ENCODE assay signal across 17 cellular contexts in the genomic region with DNA sequence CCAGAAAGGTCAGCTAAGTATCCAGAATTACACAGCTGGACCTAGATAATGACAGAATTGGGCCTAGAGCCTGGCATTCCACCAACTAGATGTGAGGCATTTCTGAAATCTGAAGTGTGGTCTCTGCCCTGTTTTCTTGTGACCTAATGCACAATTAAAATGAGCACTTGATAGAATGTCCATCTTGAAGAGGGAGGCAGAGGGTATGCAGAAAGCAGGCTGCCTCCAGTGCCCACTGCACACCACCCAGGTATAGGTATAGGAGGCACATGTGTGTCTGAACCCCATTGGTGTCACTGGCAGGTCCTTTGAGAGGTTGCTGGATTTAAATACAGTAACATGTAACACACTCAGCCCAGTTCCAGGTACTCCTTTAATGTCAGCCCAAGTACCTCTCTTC. TPM values are rescaled to one million over a fixed set of nuclear protein-coding genes. Genes with fewer than 3 reads are reported as not detected.
A peak's percentile ranks its signal among the peaks of the same experiment; 100 is the strongest.
DNase-seq lines count a peak whose midpoint lies in the region; ATAC-seq, FAIRE-seq and TF ChIP-seq lines count a peak whose summit lies in the region.
"Had no signal": no experiment of that assay in that cellular context is flagged by ENCODE, and none has a peak within 500 bp of the region (broad histone marks: within the 10 kb centered on the region; RNA-seq: fewer than 3 reads in every experiment).

No MANE protein-coding gene starts in this region.

- dilution Hi-C loops in endothelial cell of umbilical vein (cut with MboI; ENCODE audit: extremely low pct_ligation_motif_present, low sequenced_read_pairs) = no loop called here

- H3K9ac ChIP-seq in endothelial cell of umbilical vein (replicated peaks; ENCODE audit: extremely low read depth, insufficient read depth, low read length) (no peak overlapping the region), trophoblast cell (ENCODE audit: low read length) (no peak overlapping the region)

- DNase-seq in activated T-cell treated with anti-CD3 and anti-CD28 coated beads, Interleukin-2, amount 50 U/mL, for 24 hours = no peak
- DNase-seq in activated T-cell treated with anti-CD3 and anti-CD28 coated beads, Interleukin-2, amount 50 U/mL, for 4 hours = no peak
- DNase-seq in OCI-LY7 (ENCODE audit: low spot score) (no peak), endothelial cell of umbilical vein (ENCODE audit: low read depth, low spot score) (no peak), trophoblast cell (no peak), lower leg skin (ENCODE audit: low spot score in 2 of 2) (no peak)
- no peak for DNase-seq in stimulated activated CD4-positive, alpha-beta T cell treated with anti-CD3 and anti-CD28 coated beads, Interleukin-1b, Interleukin-23, amount 100 ng/mL, for 48 hours
- DNase-seq: ACHN; activated CD4-positive, alpha-beta T cell treated with anti-CD3 and anti-CD28 coated beads, Interleukin-2, amount 50 U/mL, for 1 hour; KBM-7; NCI-H2029 treated with DMSO at 0.1 percent for 48 hours; occipital lobe; stimulated activated CD4-positive, alpha-beta T cell treated with anti-CD3 and anti-CD28 coated beads, Interleukin-15, amount 100 ng/mL, for 24 hours; SW 1271; uterus had no signal

- H3K4me1 ChIP-seq in OCI-LY7 (ENCODE audit: insufficient read depth, low read length, poor library complexity, severe bottlenecking) = peaks cover 50% of the 10 kb centered on the region
- peaks cover 22% of the 10 kb centered on the region for H3K4me1 ChIP-seq in endothelial cell of umbilical vein (ENCODE audit: control insufficient read depth, extremely low read depth, insufficient read depth, low read length)
- H3K4me1 ChIP-seq in trophoblast cell (ENCODE audit: control insufficient read depth in 1 of 2, insufficient read depth in 2 of 2, low read length in 2 of 2) = peaks cover 4 to 14% of the 10 kb centered on the region in 2 experiments

- peak overlapping the region; percentile 92 for H3K4ac ChIP-seq in trophoblast cell (ENCODE audit: low read depth, low read length)

- H3K79me2 ChIP-seq in OCI-LY7 (ENCODE audit: insufficient read depth, low read depth, low read length) (peaks cover 68% of the 10 kb centered on the region), endothelial cell of umbilical vein (ENCODE audit: control insufficient read depth, insufficient read depth, low read length) (peaks cover 53% of the 10 kb centered on the region), trophoblast cell (ENCODE audit: control insufficient read depth, insufficient read depth, low read length, poor library complexity) (peaks cover 23% of the 10 kb centered on the region)

- H3K9me1 ChIP-seq in endothelial cell of umbilical vein (replicated peaks; ENCODE audit: control insufficient read depth, extremely low read depth, insufficient read depth, low read length) = no peaks in the 10 kb centered on the region

- H3K79me1 ChIP-seq in trophoblast cell (ENCODE audit: low read length) = peaks cover 17% of the 10 kb centered on the region

- H2BK120ac ChIP-seq in trophoblast cell (ENCODE audit: insufficient read depth, low read length, poor library complexity) = no peak overlapping the region

- no peak for ATAC-seq in activated T-cell treated with anti-CD3 and anti-CD28 coated beads, Interleukin-2, amount 50 U/mL, for 4 hours
- no peak for ATAC-seq in HG02852 (IDR thresholded peaks at IDR 0.05; ENCODE audit: unreplicated experiment)

- H3K27me3 Mint-ChIP-seq in activated T-cell treated with anti-CD3 and anti-CD28 coated beads, Interleukin-2, amount 50 U/mL, for 24 hours = peaks cover 5% of the 10 kb centered on the region
- H3K27me3 Mint-ChIP-seq in activated T-cell treated with anti-CD3 and anti-CD28 coated beads, Interleukin-2, amount 50 U/mL, for 4 hours (ENCODE audit: low read depth) = no peaks in the 10 kb centered on the region

- no peaks in the 10 kb centered on the region for H3K9me3 ChIP-seq in OCI-LY7 (ENCODE audit: low read length)
- no peaks in the 10 kb centered on the region for H3K9me3 ChIP-seq in endothelial cell of umbilical vein (replicated peaks; ENCODE audit: control insufficient read depth, insufficient read depth, low read length)
- no peaks in the 10 kb centered on the region for H3K9me3 ChIP-seq in trophoblast cell (ENCODE audit: insufficient read depth, low read depth, low read length)
- H3K9me3 ChIP-seq: uterus had no signal

- no peak overlapping the region for H3K27ac Mint-ChIP-seq in activated T-cell treated with anti-CD3 and anti-CD28 coated beads, Interleukin-2, amount 50 U/mL, for 24 hours

- TF ChIP-seq POLR2A in endothelial cell of umbilical vein (IDR thresholded peaks at IDR 0.05; ENCODE audit: low read depth, low read length) (no peak), lower leg skin (IDR thresholded peaks at IDR 0.05) (no peak)

- no peak for TF ChIP-seq CTCF in OCI-LY7 (conservative IDR thresholded peaks at IDR 0.05; ENCODE audit: low read length)
- TF ChIP-seq CTCF in endothelial cell of umbilical vein (IDR thresholded peaks at IDR 0.05; ENCODE audit: extremely low read depth in 1 of 2, insufficient read depth in 1 of 2, low read depth in 1 of 2, low read length in 2 of 2) = no peak
- no peak for TF ChIP-seq CTCF in lower leg skin (IDR thresholded peaks at IDR 0.05)

- H3K18ac ChIP-seq in trophoblast cell (ENCODE audit: low read length) = no peak overlapping the region

- H3K14ac ChIP-seq in trophoblast cell (ENCODE audit: low read length) = no peak overlapping the region

- no peak overlapping the region for H4K12ac ChIP-seq in trophoblast cell (ENCODE audit: low read depth, low read length)

- H3K36me3 ChIP-seq in OCI-LY7 (ENCODE audit: insufficient read depth, low read length) (peaks cover 66% of the 10 kb centered on the region), endothelial cell of umbilical vein (ENCODE audit: control insufficient read depth in 2 of 2, extremely low read depth in 1 of 2, insufficient read depth in 2 of 2, low read length in 2 of 2) (peaks cover 0 to 2% of the 10 kb centered on the region in 2 experiments), trophoblast cell (ENCODE audit: control insufficient read depth in 1 of 2, insufficient read depth in 2 of 2, low read length in 2 of 2) (peaks cover 4 to 19% of the 10 kb centered on the region in 2 experiments)
- H3K36me3 ChIP-seq: uterus had no signal

- H4K91ac ChIP-seq in trophoblast cell (ENCODE audit: low read depth, low read length) = no peak overlapping the region

- H3K27me3 ChIP-seq in endothelial cell of umbilical vein (ENCODE audit: control insufficient read depth in 2 of 2, insufficient read depth in 2 of 2, low read length in 2 of 2) (no peaks in the 10 kb centered on the region), trophoblast cell (ENCODE audit: insufficient read depth, low read length) (no peaks in the 10 kb centered on the region)
- H3K27me3 ChIP-seq: uterus had no signal

- no peak for FAIRE-seq in endothelial cell of umbilical vein (lab: Jason Lieb, UNC)

- no peaks in the 10 kb centered on the region for H3K9me3 Mint-ChIP-seq in activated T-cell treated with anti-CD3 and anti-CD28 coated beads, Interleukin-2, amount 50 U/mL, for 24 hours
- no peaks in the 10 kb centered on the region for H3K9me3 Mint-ChIP-seq in activated T-cell treated with anti-CD3 and anti-CD28 coated beads, Interleukin-2, amount 50 U/mL, for 4 hours

- H3K4me3 Mint-ChIP-seq in activated T-cell treated with anti-CD3 and anti-CD28 coated beads, Interleukin-2, amount 50 U/mL, for 24 hours = peak overlapping the region; percentile 99
- no peak overlapping the region for H3K4me3 Mint-ChIP-seq in activated T-cell treated with anti-CD3 and anti-CD28 coated beads, Interleukin-2, amount 50 U/mL, for 4 hours

- no peak overlapping the region for H4K8ac ChIP-seq in trophoblast cell (ENCODE audit: low read depth, low read length)

- H3K4me3 ChIP-seq in OCI-LY7 (ENCODE audit: low read depth, low read length, poor library complexity, severe bottlenecking) (peak overlapping the region; percentile 97), endothelial cell of umbilical vein (replicated peaks in 1 of 3; ENCODE audit: insufficient read depth in 1 of 3, low read depth in 1 of 3, low read length in 3 of 3) (no peak overlapping the region), trophoblast cell (ENCODE audit: low read depth, low read length) (no peak overlapping the region), lower leg skin (ENCODE audit: low read depth, poor library complexity, severe bottlenecking) (no peak overlapping the region)
- H3K4me3 ChIP-seq: uterus had no signal

- H3K4me2 ChIP-seq in OCI-LY7 (ENCODE audit: low read length) (peak overlapping the region; percentile 87), endothelial cell of umbilical vein (ENCODE audit: insufficient read depth, low read length) (peak overlapping the region; percentile 98), trophoblast cell (ENCODE audit: low read length) (peak overlapping the region; percentile 25)

- H2AFZ ChIP-seq in OCI-LY7 (ENCODE audit: low read length) (no peak overlapping the region), endothelial cell of umbilical vein (ENCODE audit: low read depth, low read length) (no peak overlapping the region), trophoblast cell (ENCODE audit: insufficient read depth, low read length, poor library complexity) (no peak overlapping the region)

- H3K36me3 Mint-ChIP-seq in activated T-cell treated with anti-CD3 and anti-CD28 coated beads, Interleukin-2, amount 50 U/mL, for 24 hours (ENCODE audit: low read depth) = peaks cover 74% of the 10 kb centered on the region
- H3K36me3 Mint-ChIP-seq in activated T-cell treated with anti-CD3 and anti-CD28 coated beads, Interleukin-2, amount 50 U/mL, for 4 hours (ENCODE audit: insufficient read depth) = peaks cover 13% of the 10 kb centered on the region

- peaks cover 65% of the 10 kb centered on the region for H3K4me1 Mint-ChIP-seq in activated T-cell treated with anti-CD3 and anti-CD28 coated beads, Interleukin-2, amount 50 U/mL, for 24 hours (ENCODE audit: low read depth)
- H3K4me1 Mint-ChIP-seq in activated T-cell treated with anti-CD3 and anti-CD28 coated beads, Interleukin-2, amount 50 U/mL, for 4 hours (ENCODE audit: low read depth) = peaks cover 46% of the 10 kb centered on the region

- no peaks in the 10 kb centered on the region for H3K9me2 ChIP-seq in OCI-LY7 (ENCODE audit: insufficient read depth, low read length)

- no peak overlapping the region for H2BK12ac ChIP-seq in trophoblast cell (ENCODE audit: low read length)

- H2AK5ac ChIP-seq in trophoblast cell (ENCODE audit: low read length) = no peak overlapping the region

- no peak overlapping the region for H3K23ac ChIP-seq in trophoblast cell (ENCODE audit: low read length)

- H3K27ac ChIP-seq in OCI-LY7 (ENCODE audit: low read depth, low read length, poor library complexity, severe bottlenecking) (no peak overlapping the region), endothelial cell of umbilical vein (ENCODE audit: insufficient read depth, low read depth, low read length) (no peak overlapping the region), trophoblast cell (ENCODE audit: low read depth, low read length) (no peak overlapping the region)
- H3K27ac ChIP-seq: coronary artery, uterus had no signal

- intact Hi-C loops in OCI-LY7 (cut with micrococcal nuclease; ENCODE audit: unreplicated experiment) = loop anchor here (10.0 kb wide), 1 partner anchor 710 kb away; no protein-coding TSS in a partner anchor
- intact Hi-C loops in endothelial cell of umbilical vein (cut with micrococcal nuclease) = loop anchor here (5.0 kb wide), 1 partner anchor 472 kb away; no protein-coding TSS in a partner anchor
- intact Hi-C loops in lower leg skin (cut with DNase I; ENCODE audit: low total_unique reads) = no loop called here

- H2BK5ac ChIP-seq in trophoblast cell (ENCODE audit: low read depth, low read length, poor library complexity) = no peak overlapping the region

- peaks cover 37% of the 10 kb centered on the region for H4K20me1 ChIP-seq in OCI-LY7 (ENCODE audit: insufficient read depth, low read length)
- no peaks in the 10 kb centered on the region for H4K20me1 ChIP-seq in endothelial cell of umbilical vein (replicated peaks; ENCODE audit: control insufficient read depth, extremely low read depth, insufficient read depth, low read length)

- no TSS peak for BruUV-seq in OCI-LY7 (replicated peaks; lab: Mats Ljungman, UMichigan)
- BruUV-seq in endothelial cell of umbilical vein (replicated peaks; lab: Mats Ljungman, UMichigan) = no TSS peak

- CTCF ChIA-PET in OCI-LY7 (lab: Charles Lee; ENCODE audit: unreplicated experiment) = no interaction called here
- CTCF ChIA-PET in endothelial cell of umbilical vein (lab: Charles Lee) = interaction anchor here (1.3 to 3.3 kb wide), 2 partner anchors 370 kb away, joined by 3 to 14 read pairs; no protein-coding TSS in a partner anchor

- POLR2A ChIA-PET in OCI-LY7 (lab: Charles Lee) = no interaction called here
- POLR2A ChIA-PET in endothelial cell of umbilical vein (lab: Charles Lee) = no interaction called here

RNA-seq across cellular contexts. Expression of a gene that starts 2.4 kb away (rescaled TPM):
- total RNA-seq in activated T-cell treated with anti-CD3 and anti-CD28 coated beads, Interleukin-2, amount 50 U/mL, for 4 hours = 10 to 100 TPM; 73.2 to 78.1 (median 76.3) TPM
- total RNA-seq in OCI-LY7 (2014; rRNA removed; shearing (Covaris generic)) = 41.6 and 50.4 TPM in 2 replicates
- total RNA-seq in OCI-LY7 (2022) = 101 and 105 TPM in 2 replicates
- 51.2 and 55.1 TPM in 2 replicates for total RNA-seq in endothelial cell of umbilical vein
- 5.7 and 11.3 TPM in 2 replicates for polyA plus RNA-seq in endothelial cell of umbilical vein
- 10.5 and 11.8 TPM in 2 replicates for polyA plus RNA-seq in endothelial cell of umbilical vein (2011; cell fraction: cytosol; rRNA removed)
- polyA plus RNA-seq in endothelial cell of umbilical vein (2011; cell fraction: nucleus; rRNA removed) = 20.9 and 28.0 TPM in 2 replicates
- 27.6 and 39.9 TPM in 2 replicates for polyA plus RNA-seq in endothelial cell of umbilical vein (2012)
- polyA minus RNA-seq in endothelial cell of umbilical vein = 31.6 and 36.1 TPM in 2 replicates
- polyA minus RNA-seq in endothelial cell of umbilical vein (2011; cell fraction: cytosol; rRNA and poly(A)+ RNA removed) = 38.3 TPM
- 42.1 and 53.3 TPM in 2 replicates for polyA minus RNA-seq in endothelial cell of umbilical vein (2011; cell fraction: nucleus; rRNA and poly(A)+ RNA removed)
- 37.1 and 37.8 TPM in 2 replicates for polyA plus RNA-seq in trophoblast cell (2013)
- total RNA-seq in lower leg skin = 10 to 100 TPM; 12.9 to 18.2 (median 14.7) TPM

Comparison
In these comparisons a context has a peak if more than half of its experiments do, and no peak if none do; other contexts are left out.
1. H3K4me2 ChIP-seq: peak in every context shown above with its lines; median percentile 98 in endothelial cell of umbilical vein; 87 in OCI-LY7; 25 in trophoblast cell.